In genomic region chr6:35468181-35468979, GRCh38 we compare ENCODE assay signal across 1 cellular context.
TF ChIP-seq lines count a peak whose summit lies in the region.

TSS of gene RPL10A (plus strand) at chr6:35468401. CDS start at chr6:35468435, 34 bp downstream.

TF ChIP-seq in GM12878, 131 proteins besides CTCF, POLR2A, EP300 and RAD21 (continued from another document and continues in another):
- TF ChIP-seq SPI1 (IDR thresholded peaks at IDR 0.05; ENCODE audit: borderline replicate concordance, insufficient read depth, low read depth, low read length) (no peak), PAX8 (IDR thresholded peaks at IDR 0.05) (no peak), GABPA (IDR thresholded peaks at IDR 0.05; ENCODE audit: low read depth) (no peak), POU2F2 (IDR thresholded peaks at IDR 0.05; ENCODE audit: borderline replicate concordance, low read depth, low read length) (peak; percentile 98), SIX5 (IDR thresholded peaks at IDR 0.05; ENCODE audit: low read depth, low read length, severe bottlenecking) (peak; percentile 28), TAF1 (IDR thresholded peaks at IDR 0.05; ENCODE audit: borderline replicate concordance, low read depth, low read length) (peak; percentile 100), JUNB (IDR thresholded peaks at IDR 0.05) (no peak), BCLAF1 (IDR thresholded peaks at IDR 0.05) (no peak), MYC (IDR thresholded peaks at IDR 0.05; ENCODE audit: insufficient read depth, insufficient read length, insufficient replicate concordance, low read length, severe bottlenecking) (peak; percentile 100), HCFC1 (IDR thresholded peaks at IDR 0.05; ENCODE audit: low read length) (peak; percentile 65), MLLT1 (IDR thresholded peaks at IDR 0.05) (peak; percentile 70), NR2C1 (IDR thresholded peaks at IDR 0.05) (no peak), SMAD5 (IDR thresholded peaks at IDR 0.05; ENCODE audit: low read depth) (peak; percentile 99), ZNF217 (IDR thresholded peaks at IDR 0.05) (0 out of 2 replicates have a peak, but pooled peaks have one; percentile 26), CHD2 (IDR thresholded peaks at IDR 0.05; ENCODE audit: borderline replicate concordance, low read depth, low read length) (peak; percentile 100), POLR2AphosphoS5 (IDR thresholded peaks at IDR 0.05; ENCODE audit: low read length) (peak; percentile 100), SRF (IDR thresholded peaks at IDR 0.05; ENCODE audit: low read depth in 2 of 2, low read length in 2 of 2) (0 out of 4 replicates have a peak, but pooled peaks of 1 of the 2 experiments have one; percentile 4), SKIL (IDR thresholded peaks at IDR 0.05; ENCODE audit: low read depth, poor library complexity, severe bottlenecking) (no peak), FOXM1 (IDR thresholded peaks at IDR 0.05; ENCODE audit: low read depth, low read length) (peak; percentile 78), PRDM15 (CRISPR knock-in tag; IDR thresholded peaks at IDR 0.05) (no peak), ZNF274 (IDR thresholded peaks at IDR 0.05; ENCODE audit: insufficient read depth, insufficient read length) (no peak), ATF3 (IDR thresholded peaks at IDR 0.05; ENCODE audit: borderline replicate concordance, extremely low read depth, low read depth, low read length) (no peak), BCL11A (IDR thresholded peaks at IDR 0.05; ENCODE audit: low read depth, low read length) (no peak), HDAC6 (IDR thresholded peaks at IDR 0.05; ENCODE audit: unreplicated experiment) (no peak), RCOR1 (conservative IDR thresholded peaks at IDR 0.05; ENCODE audit: low read depth, low read length) (peak; percentile 99), FOS (IDR thresholded peaks at IDR 0.05; ENCODE audit: borderline replicate concordance, extremely low read depth, insufficient read length) (no peak), NRF1 (conservative IDR thresholded peaks at IDR 0.05; ENCODE audit: low read depth, low read length) (peak; percentile 58), RUNX3 (IDR thresholded peaks at IDR 0.05; ENCODE audit: low read length) (peak; percentile 92), ATF2 (IDR thresholded peaks at IDR 0.05; ENCODE audit: low read length) (peak; percentile 42; the same call in 1 of the 2 replicates), ZBTB40 (IDR thresholded peaks at IDR 0.05; ENCODE audit: borderline replicate concordance) (no peak), PML (IDR thresholded peaks at IDR 0.05; ENCODE audit: low read length) (peak; percentile 100), BACH1 (IDR thresholded peaks at IDR 0.05; ENCODE audit: borderline replicate concordance) (peak; percentile 90), BCL3 (IDR thresholded peaks at IDR 0.05; ENCODE audit: borderline replicate concordance, insufficient read depth, low read depth, low read length, poor library complexity, severe bottlenecking) (peak; percentile 40), CBX3 (IDR thresholded peaks at IDR 0.05; ENCODE audit: borderline replicate concordance, low read depth) (no peak), CBX5 (IDR thresholded peaks at IDR 0.05; ENCODE audit: low read depth) (0 out of 2 replicates have a peak, but pooled peaks have one; percentile 76), MXI1 (IDR thresholded peaks at IDR 0.05; ENCODE audit: low read depth, low read length) (peak; percentile 98), NR2F1 (conservative IDR thresholded peaks at IDR 0.05) (0 out of 2 replicates have a peak, but pooled peaks have one; percentile 33), EGR1 (IDR thresholded peaks at IDR 0.05; ENCODE audit: borderline replicate concordance in 1 of 2, low read depth in 2 of 2, low read length in 2 of 2) (peak in 1 of 2 experiments; percentile 16; a peak in 1 of 3 replicates), POLR2AphosphoS2 (IDR thresholded peaks at IDR 0.05; ENCODE audit: low read depth, low read length) (peak; percentile 99), SMARCA5 (IDR thresholded peaks at IDR 0.05) (peak; percentile 91), ASH2L (IDR thresholded peaks at IDR 0.05; ENCODE audit: borderline replicate concordance, low read depth) (0 out of 2 replicates have a peak, but pooled peaks have one; percentile 68), STAT1 (conservative IDR thresholded peaks at IDR 0.05) (peak; percentile 89), ZNF384 (IDR thresholded peaks at IDR 0.05; ENCODE audit: borderline replicate concordance, low read depth, low read length) (no peak), CBFB (IDR thresholded peaks at IDR 0.05; ENCODE audit: low read depth) (peak; percentile 100), EZH2 (IDR thresholded peaks at IDR 0.05; ENCODE audit: borderline replicate concordance, control insufficient read depth, low read depth, low read length) (no peak)
